ENCODE assay signal across 1 cellular context in genomic region chr20:36199293-36200257, GRCh38.
TF ChIP-seq lines count a peak whose summit lies in the region.

No MANE protein-coding gene starts in this region.

TF ChIP-seq in HepG2, 621 proteins besides CTCF, POLR2A, EP300 and RAD21 (continued from another document and continues in another):
- TF ChIP-seq, protein P1, sequence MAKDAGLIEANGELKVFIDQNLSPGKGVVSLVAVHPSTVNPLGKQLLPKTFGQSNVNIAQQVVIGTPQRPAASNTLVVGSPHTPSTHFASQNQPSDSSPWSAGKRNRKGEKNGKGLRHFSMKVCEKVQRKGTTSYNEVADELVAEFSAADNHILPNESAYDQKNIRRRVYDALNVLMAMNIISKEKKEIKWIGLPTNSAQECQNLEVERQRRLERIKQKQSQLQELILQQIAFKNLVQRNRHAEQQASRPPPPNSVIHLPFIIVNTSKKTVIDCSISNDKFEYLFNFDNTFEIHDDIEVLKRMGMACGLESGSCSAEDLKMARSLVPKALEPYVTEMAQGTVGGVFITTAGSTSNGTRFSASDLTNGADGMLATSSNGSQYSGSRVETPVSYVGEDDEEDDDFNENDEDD (CRISPR knock-in tag; IDR thresholded peaks at IDR 0.05; ENCODE audit: borderline replicate concordance): no peak
- TF ChIP-seq CEBPB (IDR thresholded peaks at IDR 0.05; ENCODE audit: borderline replicate concordance, low read depth, low read length) (no peak), ZNF773 (CRISPR knock-in tag; IDR thresholded peaks at IDR 0.05; ENCODE audit: borderline replicate concordance) (no peak), MBD4 (IDR thresholded peaks at IDR 0.05; ENCODE audit: borderline replicate concordance, low read length) (no peak), YEATS2 (CRISPR knock-in tag; IDR thresholded peaks at IDR 0.05; ENCODE audit: borderline replicate concordance) (peak; percentile 60; the same call in 1 of the 2 replicates), ZFP82 (CRISPR knock-in tag; IDR thresholded peaks at IDR 0.05; ENCODE audit: borderline replicate concordance) (no peak), MED8 (CRISPR knock-in tag; IDR thresholded peaks at IDR 0.05; ENCODE audit: insufficient replicate concordance) (no peak), FOSL1 (CRISPR knock-in tag; IDR thresholded peaks at IDR 0.05; ENCODE audit: borderline replicate concordance) (no peak), MAFG (CRISPR knock-in tag; IDR thresholded peaks at IDR 0.05) (no peak), KDM4B (CRISPR knock-in tag; IDR thresholded peaks at IDR 0.05) (peak; percentile 76; the same call in 1 of the 2 replicates), NR3C1 (CRISPR knock-in tag; IDR thresholded peaks at IDR 0.05) (no peak), PHF20 (CRISPR knock-in tag; IDR thresholded peaks at IDR 0.05) (0 out of 2 replicates have a peak, but pooled peaks have one; percentile 33), ZC3H13 (CRISPR knock-in tag; IDR thresholded peaks at IDR 0.05) (no peak), ETV5 (CRISPR knock-in tag; IDR thresholded peaks at IDR 0.05; ENCODE audit: borderline replicate concordance) (peak; percentile 45; the same call in 1 of the 2 replicates), ZNF598 (CRISPR knock-in tag; IDR thresholded peaks at IDR 0.05; ENCODE audit: borderline replicate concordance) (no peak), KAT7 (CRISPR knock-in tag; IDR thresholded peaks at IDR 0.05; ENCODE audit: borderline replicate concordance) (no peak), PREB (CRISPR knock-in tag; IDR thresholded peaks at IDR 0.05) (no peak), MZF1 (CRISPR knock-in tag; IDR thresholded peaks at IDR 0.05; ENCODE audit: borderline replicate concordance) (0 out of 2 replicates have a peak, but pooled peaks have one; percentile 46), PATZ1 (CRISPR knock-in tag; IDR thresholded peaks at IDR 0.05) (0 out of 2 replicates have a peak, but pooled peaks have one; percentile 33), NR2F6 (IDR thresholded peaks at IDR 0.05) (no peak), NR2F6 (CRISPR knock-in tag; IDR thresholded peaks at IDR 0.05) (peak; percentile 56; the same call in 1 of the 2 replicates), ZBTB25 (CRISPR knock-in tag; IDR thresholded peaks at IDR 0.05) (peak; percentile 86), DNMT1 (CRISPR knock-in tag; IDR thresholded peaks at IDR 0.05) (0 out of 2 replicates have a peak, but pooled peaks have one; percentile 44), SUZ12 (IDR thresholded peaks at IDR 0.05; ENCODE audit: low read depth, low read length) (no peak), NFYC (CRISPR knock-in tag; IDR thresholded peaks at IDR 0.05) (peak; percentile 13; the same call in 1 of the 2 replicates), NCOR1 (IDR thresholded peaks at IDR 0.05; ENCODE audit: borderline replicate concordance, low read length) (no peak), SAP130 (CRISPR knock-in tag; IDR thresholded peaks at IDR 0.05; ENCODE audit: low read depth) (peak; percentile 54), ZNF550 (CRISPR knock-in tag; IDR thresholded peaks at IDR 0.05; ENCODE audit: borderline replicate concordance) (no peak), ZNF207 (IDR thresholded peaks at IDR 0.05; ENCODE audit: borderline replicate concordance) (no peak), IRX3 (CRISPR knock-in tag; IDR thresholded peaks at IDR 0.05; ENCODE audit: borderline replicate concordance, low read depth) (no peak), YEATS4 (CRISPR knock-in tag; IDR thresholded peaks at IDR 0.05; ENCODE audit: borderline replicate concordance) (no peak), ZEB1 (IDR thresholded peaks at IDR 0.05; ENCODE audit: insufficient replicate concordance, low read depth) (no peak), ZKSCAN5 (CRISPR knock-in tag; IDR thresholded peaks at IDR 0.05) (no peak), MXI1 (IDR thresholded peaks at IDR 0.05; ENCODE audit: borderline replicate concordance, low read depth, low read length) (0 out of 3 replicates have a peak, but pooled peaks have one; percentile 26), KAT8 (CRISPR knock-in tag; IDR thresholded peaks at IDR 0.05) (peak; percentile 78; the same call in 1 of the 2 replicates)
- TF ChIP-seq, protein P2, sequence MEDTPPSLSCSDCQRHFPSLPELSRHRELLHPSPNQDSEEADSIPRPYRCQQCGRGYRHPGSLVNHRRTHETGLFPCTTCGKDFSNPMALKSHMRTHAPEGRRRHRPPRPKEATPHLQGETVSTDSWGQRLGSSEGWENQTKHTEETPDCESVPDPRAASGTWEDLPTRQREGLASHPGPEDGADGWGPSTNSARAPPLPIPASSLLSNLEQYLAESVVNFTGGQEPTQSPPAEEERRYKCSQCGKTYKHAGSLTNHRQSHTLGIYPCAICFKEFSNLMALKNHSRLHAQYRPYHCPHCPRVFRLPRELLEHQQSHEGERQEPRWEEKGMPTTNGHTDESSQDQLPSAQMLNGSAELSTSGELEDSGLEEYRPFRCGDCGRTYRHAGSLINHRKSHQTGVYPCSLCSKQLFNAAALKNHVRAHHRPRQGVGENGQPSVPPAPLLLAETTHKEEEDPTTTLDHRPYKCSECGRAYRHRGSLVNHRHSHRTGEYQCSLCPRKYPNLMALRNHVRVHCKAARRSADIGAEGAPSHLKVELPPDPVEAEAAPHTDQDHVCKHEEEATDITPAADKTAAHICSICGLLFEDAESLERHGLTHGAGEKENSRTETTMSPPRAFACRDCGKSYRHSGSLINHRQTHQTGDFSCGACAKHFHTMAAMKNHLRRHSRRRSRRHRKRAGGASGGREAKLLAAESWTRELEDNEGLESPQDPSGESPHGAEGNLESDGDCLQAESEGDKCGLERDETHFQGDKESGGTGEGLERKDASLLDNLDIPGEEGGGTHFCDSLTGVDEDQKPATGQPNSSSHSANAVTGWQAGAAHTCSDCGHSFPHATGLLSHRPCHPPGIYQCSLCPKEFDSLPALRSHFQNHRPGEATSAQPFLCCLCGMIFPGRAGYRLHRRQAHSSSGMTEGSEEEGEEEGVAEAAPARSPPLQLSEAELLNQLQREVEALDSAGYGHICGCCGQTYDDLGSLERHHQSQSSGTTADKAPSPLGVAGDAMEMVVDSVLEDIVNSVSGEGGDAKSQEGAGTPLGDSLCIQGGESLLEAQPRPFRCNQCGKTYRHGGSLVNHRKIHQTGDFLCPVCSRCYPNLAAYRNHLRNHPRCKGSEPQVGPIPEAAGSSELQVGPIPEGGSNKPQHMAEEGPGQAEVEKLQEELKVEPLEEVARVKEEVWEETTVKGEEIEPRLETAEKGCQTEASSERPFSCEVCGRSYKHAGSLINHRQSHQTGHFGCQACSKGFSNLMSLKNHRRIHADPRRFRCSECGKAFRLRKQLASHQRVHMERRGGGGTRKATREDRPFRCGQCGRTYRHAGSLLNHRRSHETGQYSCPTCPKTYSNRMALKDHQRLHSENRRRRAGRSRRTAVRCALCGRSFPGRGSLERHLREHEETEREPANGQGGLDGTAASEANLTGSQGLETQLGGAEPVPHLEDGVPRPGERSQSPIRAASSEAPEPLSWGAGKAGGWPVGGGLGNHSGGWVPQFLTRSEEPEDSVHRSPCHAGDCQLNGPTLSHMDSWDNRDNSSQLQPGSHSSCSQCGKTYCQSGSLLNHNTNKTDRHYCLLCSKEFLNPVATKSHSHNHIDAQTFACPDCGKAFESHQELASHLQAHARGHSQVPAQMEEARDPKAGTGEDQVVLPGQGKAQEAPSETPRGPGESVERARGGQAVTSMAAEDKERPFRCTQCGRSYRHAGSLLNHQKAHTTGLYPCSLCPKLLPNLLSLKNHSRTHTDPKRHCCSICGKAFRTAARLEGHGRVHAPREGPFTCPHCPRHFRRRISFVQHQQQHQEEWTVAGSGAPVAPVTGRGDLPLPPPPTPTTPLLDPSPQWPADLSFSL (CRISPR knock-in tag; IDR thresholded peaks at IDR 0.05): no peak
- TF ChIP-seq, protein P3, sequence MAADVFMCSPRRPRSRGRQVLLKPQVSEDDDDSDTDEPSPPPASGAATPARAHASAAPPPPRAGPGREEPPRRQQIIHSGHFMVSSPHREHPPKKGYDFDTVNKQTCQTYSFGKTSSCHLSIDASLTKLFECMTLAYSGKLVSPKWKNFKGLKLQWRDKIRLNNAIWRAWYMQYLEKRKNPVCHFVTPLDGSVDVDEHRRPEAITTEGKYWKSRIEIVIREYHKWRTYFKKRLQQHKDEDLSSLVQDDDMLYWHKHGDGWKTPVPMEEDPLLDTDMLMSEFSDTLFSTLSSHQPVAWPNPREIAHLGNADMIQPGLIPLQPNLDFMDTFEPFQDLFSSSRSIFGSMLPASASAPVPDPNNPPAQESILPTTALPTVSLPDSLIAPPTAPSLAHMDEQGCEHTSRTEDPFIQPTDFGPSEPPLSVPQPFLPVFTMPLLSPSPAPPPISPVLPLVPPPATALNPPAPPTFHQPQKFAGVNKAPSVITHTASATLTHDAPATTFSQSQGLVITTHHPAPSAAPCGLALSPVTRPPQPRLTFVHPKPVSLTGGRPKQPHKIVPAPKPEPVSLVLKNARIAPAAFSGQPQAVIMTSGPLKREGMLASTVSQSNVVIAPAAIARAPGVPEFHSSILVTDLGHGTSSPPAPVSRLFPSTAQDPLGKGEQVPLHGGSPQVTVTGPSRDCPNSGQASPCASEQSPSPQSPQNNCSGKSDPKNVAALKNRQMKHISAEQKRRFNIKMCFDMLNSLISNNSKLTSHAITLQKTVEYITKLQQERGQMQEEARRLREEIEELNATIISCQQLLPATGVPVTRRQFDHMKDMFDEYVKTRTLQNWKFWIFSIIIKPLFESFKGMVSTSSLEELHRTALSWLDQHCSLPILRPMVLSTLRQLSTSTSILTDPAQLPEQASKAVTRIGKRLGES (CRISPR knock-in tag; IDR thresholded peaks at IDR 0.05; ENCODE audit: borderline replicate concordance): no peak
- TF ChIP-seq, protein P4, sequence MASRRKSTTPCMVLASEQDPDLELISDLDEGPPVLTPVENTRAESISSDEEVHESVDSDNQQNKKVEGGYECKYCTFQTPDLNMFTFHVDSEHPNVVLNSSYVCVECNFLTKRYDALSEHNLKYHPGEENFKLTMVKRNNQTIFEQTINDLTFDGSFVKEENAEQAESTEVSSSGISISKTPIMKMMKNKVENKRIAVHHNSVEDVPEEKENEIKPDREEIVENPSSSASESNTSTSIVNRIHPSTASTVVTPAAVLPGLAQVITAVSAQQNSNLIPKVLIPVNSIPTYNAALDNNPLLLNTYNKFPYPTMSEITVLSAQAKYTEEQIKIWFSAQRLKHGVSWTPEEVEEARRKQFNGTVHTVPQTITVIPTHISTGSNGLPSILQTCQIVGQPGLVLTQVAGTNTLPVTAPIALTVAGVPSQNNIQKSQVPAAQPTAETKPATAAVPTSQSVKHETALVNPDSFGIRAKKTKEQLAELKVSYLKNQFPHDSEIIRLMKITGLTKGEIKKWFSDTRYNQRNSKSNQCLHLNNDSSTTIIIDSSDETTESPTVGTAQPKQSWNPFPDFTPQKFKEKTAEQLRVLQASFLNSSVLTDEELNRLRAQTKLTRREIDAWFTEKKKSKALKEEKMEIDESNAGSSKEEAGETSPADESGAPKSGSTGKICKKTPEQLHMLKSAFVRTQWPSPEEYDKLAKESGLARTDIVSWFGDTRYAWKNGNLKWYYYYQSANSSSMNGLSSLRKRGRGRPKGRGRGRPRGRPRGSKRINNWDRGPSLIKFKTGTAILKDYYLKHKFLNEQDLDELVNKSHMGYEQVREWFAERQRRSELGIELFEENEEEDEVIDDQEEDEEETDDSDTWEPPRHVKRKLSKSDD (CRISPR knock-in tag; IDR thresholded peaks at IDR 0.05; ENCODE audit: low read depth): no peak
- TF ChIP-seq, protein P5, sequence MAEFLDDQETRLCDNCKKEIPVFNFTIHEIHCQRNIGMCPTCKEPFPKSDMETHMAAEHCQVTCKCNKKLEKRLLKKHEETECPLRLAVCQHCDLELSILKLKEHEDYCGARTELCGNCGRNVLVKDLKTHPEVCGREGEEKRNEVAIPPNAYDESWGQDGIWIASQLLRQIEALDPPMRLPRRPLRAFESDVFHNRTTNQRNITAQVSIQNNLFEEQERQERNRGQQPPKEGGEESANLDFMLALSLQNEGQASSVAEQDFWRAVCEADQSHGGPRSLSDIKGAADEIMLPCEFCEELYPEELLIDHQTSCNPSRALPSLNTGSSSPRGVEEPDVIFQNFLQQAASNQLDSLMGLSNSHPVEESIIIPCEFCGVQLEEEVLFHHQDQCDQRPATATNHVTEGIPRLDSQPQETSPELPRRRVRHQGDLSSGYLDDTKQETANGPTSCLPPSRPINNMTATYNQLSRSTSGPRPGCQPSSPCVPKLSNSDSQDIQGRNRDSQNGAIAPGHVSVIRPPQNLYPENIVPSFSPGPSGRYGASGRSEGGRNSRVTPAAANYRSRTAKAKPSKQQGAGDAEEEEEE (CRISPR knock-in tag; IDR thresholded peaks at IDR 0.05; ENCODE audit: borderline replicate concordance): 0 out of 2 replicates have a peak, but pooled peaks have one; percentile 78
- TF ChIP-seq, protein P6, sequence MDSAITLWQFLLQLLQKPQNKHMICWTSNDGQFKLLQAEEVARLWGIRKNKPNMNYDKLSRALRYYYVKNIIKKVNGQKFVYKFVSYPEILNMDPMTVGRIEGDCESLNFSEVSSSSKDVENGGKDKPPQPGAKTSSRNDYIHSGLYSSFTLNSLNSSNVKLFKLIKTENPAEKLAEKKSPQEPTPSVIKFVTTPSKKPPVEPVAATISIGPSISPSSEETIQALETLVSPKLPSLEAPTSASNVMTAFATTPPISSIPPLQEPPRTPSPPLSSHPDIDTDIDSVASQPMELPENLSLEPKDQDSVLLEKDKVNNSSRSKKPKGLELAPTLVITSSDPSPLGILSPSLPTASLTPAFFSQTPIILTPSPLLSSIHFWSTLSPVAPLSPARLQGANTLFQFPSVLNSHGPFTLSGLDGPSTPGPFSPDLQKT (CRISPR knock-in tag; IDR thresholded peaks at IDR 0.05; ENCODE audit: borderline replicate concordance): no peak
